In genomic region chr17:55272711-55273578, GRCh38 we compare ENCODE assay signal across 1 cellular context.
TF ChIP-seq lines count a peak whose summit lies in the region.

No MANE protein-coding gene starts in this region.

TF ChIP-seq in HepG2, 621 proteins besides CTCF, POLR2A, EP300 and RAD21 (continued from another document and continues in another):
- TF ChIP-seq ZNF574 (CRISPR knock-in tag; IDR thresholded peaks at IDR 0.05) (peak; percentile 24; the same call in 1 of the 2 replicates), ZNF501 (CRISPR knock-in tag; IDR thresholded peaks at IDR 0.05) (0 out of 2 replicates have a peak, but pooled peaks have one; percentile 22), PHF8 (CRISPR knock-in tag; IDR thresholded peaks at IDR 0.05) (peak; percentile 25; the same call in 1 of the 2 replicates), ARNT2 (CRISPR knock-in tag; IDR thresholded peaks at IDR 0.05; ENCODE audit: low read depth) (peak; percentile 47), ZNF800 (CRISPR knock-in tag; IDR thresholded peaks at IDR 0.05) (0 out of 2 replicates have a peak, but pooled peaks have one; percentile 13), TBX2 (CRISPR knock-in tag; IDR thresholded peaks at IDR 0.05; ENCODE audit: borderline replicate concordance) (no peak), THAP8 (CRISPR knock-in tag; IDR thresholded peaks at IDR 0.05; ENCODE audit: borderline replicate concordance) (no peak), MED1 (CRISPR knock-in tag; IDR thresholded peaks at IDR 0.05) (peak; percentile 45; the same call in 1 of the 2 replicates), HNF4A (CRISPR knock-in tag; IDR thresholded peaks at IDR 0.05) (0 out of 2 replicates have a peak, but pooled peaks have one; percentile 2), ZNF430 (CRISPR knock-in tag; IDR thresholded peaks at IDR 0.05) (0 out of 2 replicates have a peak, but pooled peaks have one; percentile 14), CEBPG (CRISPR knock-in tag; IDR thresholded peaks at IDR 0.05) (0 out of 2 replicates have a peak, but pooled peaks have one; percentile 5), BCL3 (CRISPR knock-in tag; IDR thresholded peaks at IDR 0.05) (0 out of 2 replicates have a peak, but pooled peaks have one; percentile 14), HBP1 (CRISPR knock-in tag; IDR thresholded peaks at IDR 0.05; ENCODE audit: low read depth) (peak; percentile 77; the same call in 1 of the 2 replicates), SSRP1 (CRISPR knock-in tag; IDR thresholded peaks at IDR 0.05) (peak; percentile 45), CC2D1A (CRISPR knock-in tag; IDR thresholded peaks at IDR 0.05) (no peak), ZNF34 (CRISPR knock-in tag; IDR thresholded peaks at IDR 0.05; ENCODE audit: borderline replicate concordance) (no peak), ZNF160 (CRISPR knock-in tag; IDR thresholded peaks at IDR 0.05) (0 out of 2 replicates have a peak, but pooled peaks have one; percentile 7), SP1 (IDR thresholded peaks at IDR 0.05) (no peak), SP1 (CRISPR knock-in tag; IDR thresholded peaks at IDR 0.05) (peak; percentile 24; the same call in 1 of the 2 replicates), ZNF441 (CRISPR knock-in tag; IDR thresholded peaks at IDR 0.05; ENCODE audit: borderline replicate concordance) (peak; percentile 71; the same call in 1 of the 2 replicates), ZNF792 (CRISPR knock-in tag; IDR thresholded peaks at IDR 0.05) (0 out of 2 replicates have a peak, but pooled peaks have one; percentile 17), SNAI1 (CRISPR knock-in tag; IDR thresholded peaks at IDR 0.05; ENCODE audit: borderline replicate concordance) (peak; percentile 67; the same call in 1 of the 2 replicates), ZNF770 (CRISPR knock-in tag; IDR thresholded peaks at IDR 0.05) (no peak; the same call in 1 of the 2 replicates), RBM22 (optimal IDR thresholded peaks at IDR 0.05; ENCODE audit: low read length) (peak; percentile 80), ZBTB4 (CRISPR knock-in tag; IDR thresholded peaks at IDR 0.05; ENCODE audit: borderline replicate concordance) (no peak), HOXA5 (CRISPR knock-in tag; IDR thresholded peaks at IDR 0.05) (peak; percentile 9; the same call in 1 of the 2 replicates), ZNF446 (CRISPR knock-in tag; IDR thresholded peaks at IDR 0.05) (0 out of 2 replicates have a peak, but pooled peaks have one; percentile 14), ZNF296 (CRISPR knock-in tag; conservative IDR thresholded peaks at IDR 0.05) (no peak), PRPF4 (IDR thresholded peaks at IDR 0.05; ENCODE audit: low read depth, low read length, poor library complexity, severe bottlenecking) (no peak), FOXC1 (CRISPR knock-in tag; IDR thresholded peaks at IDR 0.05; ENCODE audit: borderline replicate concordance) (peak; percentile 8; the same call in 1 of the 2 replicates), CREBL2 (CRISPR knock-in tag; IDR thresholded peaks at IDR 0.05; ENCODE audit: borderline replicate concordance) (0 out of 2 replicates have a peak, but pooled peaks have one; percentile 0), MYNN (CRISPR knock-in tag; IDR thresholded peaks at IDR 0.05; ENCODE audit: low read depth) (no peak), ZNF652 (CRISPR knock-in tag; IDR thresholded peaks at IDR 0.05; ENCODE audit: borderline replicate concordance, low read depth) (peak; percentile 91), HDAC2 (CRISPR knock-in tag; IDR thresholded peaks at IDR 0.05) (peak; percentile 15; the same call in 1 of the 2 replicates), ZFP90 (CRISPR knock-in tag; IDR thresholded peaks at IDR 0.05; ENCODE audit: borderline replicate concordance) (0 out of 2 replicates have a peak, but pooled peaks have one; percentile 1), ZNF547 (CRISPR knock-in tag; IDR thresholded peaks at IDR 0.05) (0 out of 2 replicates have a peak, but pooled peaks have one; percentile 0), ZNF629 (CRISPR knock-in tag; conservative IDR thresholded peaks at IDR 0.05) (peak; percentile 91), ZNF777 (CRISPR knock-in tag; IDR thresholded peaks at IDR 0.05) (0 out of 2 replicates have a peak, but pooled peaks have one; percentile 29), SMAD9 (CRISPR knock-in tag; IDR thresholded peaks at IDR 0.05) (no peak), ZNF558 (CRISPR knock-in tag; IDR thresholded peaks at IDR 0.05; ENCODE audit: borderline replicate concordance) (peak; percentile 86; the same call in 1 of the 2 replicates), ZNF224 (CRISPR knock-in tag; IDR thresholded peaks at IDR 0.05) (0 out of 2 replicates have a peak, but pooled peaks have one; percentile 13), TGIF2 (CRISPR knock-in tag; IDR thresholded peaks at IDR 0.05) (peak; percentile 58; the same call in 1 of the 2 replicates), TFAP4 (IDR thresholded peaks at IDR 0.05; ENCODE audit: borderline replicate concordance, low read depth) (0 out of 2 replicates have a peak, but pooled peaks have one; percentile 25), CREB1 (IDR thresholded peaks at IDR 0.05) (no peak), CREB1 (CRISPR knock-in tag; IDR thresholded peaks at IDR 0.05) (no peak), PHF21A (CRISPR knock-in tag; IDR thresholded peaks at IDR 0.05) (peak; percentile 37; the same call in 1 of the 2 replicates), DNMT3B (CRISPR knock-in tag; conservative IDR thresholded peaks at IDR 0.05) (peak; percentile 81; the same call in 1 of the 2 replicates), YEATS4 (CRISPR knock-in tag; IDR thresholded peaks at IDR 0.05; ENCODE audit: borderline replicate concordance) (0 out of 2 replicates have a peak, but pooled peaks have one; percentile 48)
